ENCODE assay signal across 21 cellular contexts in the genomic region with DNA sequence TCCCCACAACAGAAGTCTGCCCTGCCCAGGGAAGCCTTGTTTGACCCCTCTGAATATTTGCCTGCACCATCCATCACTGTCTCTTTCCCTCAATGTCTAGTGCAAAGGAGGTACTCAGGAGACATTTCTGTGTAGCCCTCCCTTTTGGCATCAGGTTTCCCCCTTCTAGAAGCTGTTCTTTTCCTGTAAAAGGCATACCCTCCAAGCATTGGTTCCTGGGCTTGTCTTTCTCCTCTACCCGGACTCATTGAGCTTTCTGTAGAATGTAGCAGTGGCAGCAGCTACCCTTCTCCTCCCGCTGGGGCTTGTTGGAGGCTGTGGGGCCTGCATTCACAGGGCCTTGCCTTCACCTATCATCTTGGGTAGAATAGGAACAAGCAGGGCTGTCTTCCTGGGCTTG.
DNase-seq lines count a peak whose midpoint lies in the region; ATAC-seq and TF ChIP-seq lines count a peak whose summit lies in the region.
"Had no signal": no experiment of that assay in that cellular context is flagged by ENCODE, and none has a peak within 500 bp of the region (broad histone marks: within the 10 kb centered on the region; RNA-seq: fewer than 3 reads in every experiment).

No MANE protein-coding gene starts in this region.

- H3K4me3 Mint-ChIP-seq in chondrocyte (ENCODE audit: unreplicated experiment) (no peak overlapping the region), HFFc6 (no peak overlapping the region)
- H3K4me3 Mint-ChIP-seq: B cell had no signal

- TF ChIP-seq CTCF in chondrocyte (IDR thresholded peaks at IDR 0.05), result no peak
- TF ChIP-seq CTCF in tibial artery (IDR thresholded peaks at IDR 0.05), result no peak
- no peak for TF ChIP-seq CTCF in HFFc6 (IDR thresholded peaks at IDR 0.05)

- DNase-seq in chondrocyte (ENCODE audit: low spot score) (no peak), tibial artery (no peak), HCEC 1CT (no peak), DMS114 treated with DMSO at 0.1 percent for 48 hours (lab: John Stamatoyannopoulos, UW; ENCODE audit: unreplicated experiment) (no peak), HFFc6 (no peak)
- DNase-seq: activated CD4-positive, CD25-positive, alpha-beta regulatory T cell; activated T-cell treated with anti-CD3 and anti-CD28 coated beads, Interleukin-2, amount 50 U/mL, for 48 hours; effector CD4-positive, alpha-beta T cell; KG1; midbrain; NCI-H2081; NCI-H526; OCI-M1; SIG-M5; T-helper 2 cell had no signal

- H3K4me1 ChIP-seq in mesodermal cell (ENCODE audit: control insufficient read depth, insufficient read depth, low read length, poor library complexity, severe bottlenecking) (peaks cover 53% of the 10 kb centered on the region), tibial artery (peaks cover 0 to 76% (median 60%) of the 10 kb centered on the region in 4 donors)

- H3K27ac ChIP-seq in mesodermal cell (ENCODE audit: low read depth, low read length, severe bottlenecking) (peak overlapping the region; percentile 41), tibial artery (peak overlapping the region; percentile 69 to 85)
- H3K27ac ChIP-seq: neutrophil had no signal

- H3K4me1 Mint-ChIP-seq in chondrocyte (ENCODE audit: low read depth), result peaks cover 56% of the 10 kb centered on the region
- H3K4me1 Mint-ChIP-seq in HFFc6 (ENCODE audit: low read depth), result peaks cover 34% of the 10 kb centered on the region
- H3K4me1 Mint-ChIP-seq: B cell had no signal

- H3K9me3 Mint-ChIP-seq in chondrocyte (ENCODE audit: low read depth) (peaks cover 11% of the 10 kb centered on the region), HFFc6 (peaks cover 5% of the 10 kb centered on the region; the same call in 1 of the 2 replicates)
- H3K9me3 Mint-ChIP-seq: activated naive CD4-positive, alpha-beta T cell treated with anti-CD3 and anti-CD28 coated beads, Interleukin-2, amount 50 U/mL, for 72 hours had no signal

- intact Hi-C loops in tibial artery (cut with DNase I; ENCODE audit: low total_unique reads), result no loop called here

- H3K27me3 ChIP-seq in tibial artery, result no peaks in the 10 kb centered on the region
- H3K27me3 ChIP-seq: neutrophil had no signal

- H3K36me3 ChIP-seq in mesodermal cell (ENCODE audit: control insufficient read depth, insufficient read depth, low read length) (peaks cover 5% of the 10 kb centered on the region), tibial artery (no peaks in the 10 kb centered on the region)
- H3K36me3 ChIP-seq: neutrophil had no signal

- H3K4me3 ChIP-seq in mesodermal cell (ENCODE audit: extremely low read depth, insufficient read depth, low read length, poor library complexity, severe bottlenecking) (no peak overlapping the region), tibial artery (no peak overlapping the region)

- H3K27me3 Mint-ChIP-seq in chondrocyte (ENCODE audit: low read depth) (no peaks in the 10 kb centered on the region), HFFc6 (ENCODE audit: insufficient read depth) (peaks cover 4% of the 10 kb centered on the region)

- H3K36me3 Mint-ChIP-seq in chondrocyte (ENCODE audit: low read depth) (peaks cover 4% of the 10 kb centered on the region), HFFc6 (ENCODE audit: low read depth) (peaks cover 12% of the 10 kb centered on the region)
- H3K36me3 Mint-ChIP-seq: activated naive CD4-positive, alpha-beta T cell treated with anti-CD3 and anti-CD28 coated beads, Interleukin-2, amount 50 U/mL, for 72 hours had no signal

- peak; percentile 50 for ATAC-seq in SK-N-SH treated with all-trans-retinoic acid at 6 μM for 48 hours
- ATAC-seq: activated naive CD4-positive, alpha-beta T cell treated with anti-CD3 and anti-CD28 coated beads, Interleukin-2, amount 50 U/mL, for 72 hours; HCT116 had no signal

- peak overlapping the region; percentile 88 for H3K27ac Mint-ChIP-seq in chondrocyte (ENCODE audit: unreplicated experiment)
- no peak overlapping the region for H3K27ac Mint-ChIP-seq in HFFc6
- H3K27ac Mint-ChIP-seq: B cell had no signal

- peaks cover 16% of the 10 kb centered on the region for H3K9me3 ChIP-seq in mesodermal cell (ENCODE audit: control insufficient read depth, low read length)
- H3K9me3 ChIP-seq in tibial artery, result no peaks in the 10 kb centered on the region
- H3K9me3 ChIP-seq: neutrophil had no signal

- 60 to 71% methylated on average over 1 to 2 of the region's 2 CpGs for WGBS in mesodermal cell (ENCODE audit: insufficient coverage in 2 of 2), 2 experiments

TF ChIP-seq in SK-N-SH treated with all-trans-retinoic acid at 6 μM for 48 hours, 23 proteins besides CTCF, POLR2A, EP300 and RAD21:
- TF ChIP-seq GLIS3 (CRISPR knock-in tag; IDR thresholded peaks at IDR 0.05) (no peak), TCF4 (CRISPR knock-in tag; IDR thresholded peaks at IDR 0.05; ENCODE audit: borderline replicate concordance) (no peak), RARB (CRISPR knock-in tag; IDR thresholded peaks at IDR 0.05) (no peak), ZNF70 (CRISPR knock-in tag; IDR thresholded peaks at IDR 0.05) (no peak), ZNF8 (CRISPR knock-in tag; IDR thresholded peaks at IDR 0.05) (no peak), ZC3H10 (CRISPR knock-in tag; IDR thresholded peaks at IDR 0.05) (no peak), ZFP30 (CRISPR knock-in tag; IDR thresholded peaks at IDR 0.05) (no peak)
- TF ChIP-seq, protein P1, sequence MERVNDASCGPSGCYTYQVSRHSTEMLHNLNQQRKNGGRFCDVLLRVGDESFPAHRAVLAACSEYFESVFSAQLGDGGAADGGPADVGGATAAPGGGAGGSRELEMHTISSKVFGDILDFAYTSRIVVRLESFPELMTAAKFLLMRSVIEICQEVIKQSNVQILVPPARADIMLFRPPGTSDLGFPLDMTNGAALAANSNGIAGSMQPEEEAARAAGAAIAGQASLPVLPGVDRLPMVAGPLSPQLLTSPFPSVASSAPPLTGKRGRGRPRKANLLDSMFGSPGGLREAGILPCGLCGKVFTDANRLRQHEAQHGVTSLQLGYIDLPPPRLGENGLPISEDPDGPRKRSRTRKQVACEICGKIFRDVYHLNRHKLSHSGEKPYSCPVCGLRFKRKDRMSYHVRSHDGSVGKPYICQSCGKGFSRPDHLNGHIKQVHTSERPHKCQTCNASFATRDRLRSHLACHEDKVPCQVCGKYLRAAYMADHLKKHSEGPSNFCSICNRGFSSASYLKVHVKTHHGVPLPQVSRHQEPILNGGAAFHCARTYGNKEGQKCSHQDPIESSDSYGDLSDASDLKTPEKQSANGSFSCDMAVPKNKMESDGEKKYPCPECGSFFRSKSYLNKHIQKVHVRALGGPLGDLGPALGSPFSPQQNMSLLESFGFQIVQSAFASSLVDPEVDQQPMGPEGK (CRISPR knock-in tag; IDR thresholded peaks at IDR 0.05; ENCODE audit: borderline replicate concordance), result no peak
